In genomic region chr19:44907613-44908012, GRCh38 we compare ENCODE assay signal across 25 cellular contexts. TPM values are rescaled to one million over a fixed set of nuclear protein-coding genes. Genes with fewer than 3 reads are reported as not detected.
"Had no signal": no experiment of that assay in that cellular context is flagged by ENCODE, and none has a peak within 500 bp of the region (broad histone marks: within the 10 kb centered on the region; RNA-seq: fewer than 3 reads in every experiment).

No MANE protein-coding gene starts in this region.

- H3K27ac ChIP-seq: left lung, psoas muscle, suprapubic skin, transverse colon, vagina had no signal

- FAIRE-seq: colon, endometrium, frontal cortex had no signal

- DNase-seq: activated B cell treated with CpG ODN at 0.5 μM for 24 hours; activated CD4-positive, alpha-beta memory T cell treated with anti-CD3 and anti-CD28 coated beads, Interleukin-2, amount 10 ng/mL, durations not matched to agents 7 days and 5 days; activated CD4-positive, alpha-beta T cell treated with anti-CD3 and anti-CD28 coated beads for 4 hours; activated CD8-positive, alpha-beta memory T cell treated with anti-CD3 and anti-CD28 coated beads, Interleukin-2, amount 10 ng/mL, durations not matched to agents 7 days and 5 days; activated naive CD4-positive, alpha-beta T cell; activated naive CD8-positive, alpha-beta T cell treated with anti-CD3 and anti-CD28 coated beads for 36 hours; caudate nucleus; erythroblast; left lung; mammary epithelial cell; psoas muscle; stimulated activated CD4-positive, alpha-beta T cell treated with anti-CD3 and anti-CD28 coated beads, Interleukin-4, amount 100 ng/mL, for 1 hour; stimulated activated naive CD8-positive, alpha-beta T cell treated with anti-CD3 and anti-CD28 coated beads, Interleukin-15, amount 100 ng/mL, for 72 hours; T-cell; transverse colon had no signal

- H3K9me3 ChIP-seq: left lung, psoas muscle, suprapubic skin, transverse colon, vagina had no signal

- ATAC-seq: activated CD8-positive, alpha-beta memory T cell treated with anti-CD3 and anti-CD28 coated beads, Interleukin-2, amount 10 ng/mL, durations not matched to agents 7 days and 5 days; left lung; psoas muscle; sciatic nerve; stimulated activated naive CD8-positive, alpha-beta T cell treated with anti-CD3 and anti-CD28 coated beads, Interleukin-15, amount 100 ng/mL, for 72 hours; T-cell had no signal

- H3K4me1 ChIP-seq: psoas muscle had no signal

- H3K4me2 ChIP-seq: smooth muscle cell had no signal

- H3K27me3 ChIP-seq: vagina had no signal

- H3K4me3 ChIP-seq: psoas muscle, smooth muscle cell, transverse colon, vagina had no signal

RNA-seq across cellular contexts. Expression of gene APOE, which starts 2.0 kb away (rescaled TPM):
- total RNA-seq: activated B cell treated with CpG ODN at 0.5 μM for 24 hours; activated CD4-positive, alpha-beta memory T cell treated with anti-CD3 and anti-CD28 coated beads, Interleukin-2, amount 10 ng/mL, durations not matched to agents 7 days and 5 days had no signal

RNA-seq across cellular contexts. Expression of gene APOC4, which starts 34.4 kb away (rescaled TPM):
- total RNA-seq: activated B cell treated with CpG ODN at 0.5 μM for 24 hours; activated CD4-positive, alpha-beta memory T cell treated with anti-CD3 and anti-CD28 coated beads, Interleukin-2, amount 10 ng/mL, durations not matched to agents 7 days and 5 days; activated CD8-positive, alpha-beta memory T cell treated with anti-CD3 and anti-CD28 coated beads, Interleukin-2, amount 10 ng/mL, durations not matched to agents 7 days and 5 days; activated naive CD8-positive, alpha-beta T cell treated with anti-CD3 and anti-CD28 coated beads for 36 hours; frontal cortex; kidney epithelial cell; left lung; mammary epithelial cell; neural crest cell; omental fat pad; psoas muscle; sciatic nerve; smooth muscle cell; suprapubic skin; T-cell; transverse colon; vagina had no signal
- polyA plus RNA-seq: mammary epithelial cell, psoas muscle, smooth muscle cell had no signal

RNA-seq across cellular contexts. Expression of gene APOC2, which starts 38.2 kb away (rescaled TPM):
- total RNA-seq: activated B cell treated with CpG ODN at 0.5 μM for 24 hours; activated CD4-positive, alpha-beta memory T cell treated with anti-CD3 and anti-CD28 coated beads, Interleukin-2, amount 10 ng/mL, durations not matched to agents 7 days and 5 days; activated CD8-positive, alpha-beta memory T cell treated with anti-CD3 and anti-CD28 coated beads, Interleukin-2, amount 10 ng/mL, durations not matched to agents 7 days and 5 days; activated naive CD8-positive, alpha-beta T cell treated with anti-CD3 and anti-CD28 coated beads for 36 hours; kidney epithelial cell; mammary epithelial cell; neural crest cell; vagina had no signal
- polyA plus RNA-seq: mammary epithelial cell, psoas muscle had no signal
